ENCODE assay signal across 13 cellular contexts in the genomic region with DNA sequence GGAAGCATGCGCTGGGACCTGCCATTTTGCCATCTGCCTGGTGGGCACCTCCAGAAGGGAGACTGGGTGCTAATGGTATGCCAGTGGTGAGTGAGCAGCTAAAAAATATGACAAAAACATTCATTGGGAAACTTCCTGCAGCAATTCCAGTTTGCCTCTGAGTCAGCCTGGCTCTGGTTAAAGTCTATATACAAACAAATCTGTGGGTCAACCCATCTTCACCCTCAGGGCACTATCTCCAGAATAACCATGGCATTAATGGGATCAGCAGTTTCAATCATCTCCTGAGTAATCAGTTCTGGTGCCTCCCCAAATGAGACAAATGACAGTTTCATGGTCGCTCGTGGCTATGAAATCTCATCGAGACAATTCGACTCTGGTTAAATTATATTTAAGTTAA. TPM values are rescaled to one million over a fixed set of nuclear protein-coding genes. Genes with fewer than 3 reads are reported as not detected.
DNase-seq lines count a peak whose midpoint lies in the region; ATAC-seq and TF ChIP-seq lines count a peak whose summit lies in the region.
"Had no signal": no experiment of that assay in that cellular context is flagged by ENCODE, and none has a peak within 500 bp of the region (broad histone marks: within the 10 kb centered on the region; RNA-seq: fewer than 3 reads in every experiment).

No MANE protein-coding gene starts in this region.

- no peak overlapping the region for H4K8ac ChIP-seq in trophoblast cell (ENCODE audit: low read depth, low read length)

- no peak overlapping the region for H2BK12ac ChIP-seq in trophoblast cell (ENCODE audit: low read length)

- no peak overlapping the region for H4K91ac ChIP-seq in trophoblast cell (ENCODE audit: low read depth, low read length)

- no peak overlapping the region for H2BK5ac ChIP-seq in trophoblast cell (ENCODE audit: low read depth, low read length, poor library complexity)

- H3K4me2 ChIP-seq in trophoblast cell (ENCODE audit: low read length): no peak overlapping the region

- in situ Hi-C loops in SK-MEL-5 (cut with HindIII; ENCODE audit: low pct_unique_long_range_greater_than_20kb, low sequenced_read_pairs): no loop called here

- H2BK120ac ChIP-seq in trophoblast cell (ENCODE audit: insufficient read depth, low read length, poor library complexity): no peak overlapping the region

- TF ChIP-seq CTCF in fibroblast of mammary gland (conservative IDR thresholded peaks at IDR 0.05; ENCODE audit: control insufficient read depth, insufficient read depth, low read depth, low read length): no peak
- no peak for TF ChIP-seq CTCF in gastroesophageal sphincter (IDR thresholded peaks at IDR 0.05)

- H3K4me1 ChIP-seq in trophoblast cell (ENCODE audit: control insufficient read depth in 1 of 2, insufficient read depth in 2 of 2, low read length in 2 of 2) (peaks cover 2 to 3% of the 10 kb centered on the region in 2 experiments), gastroesophageal sphincter (no peaks in the 10 kb centered on the region)

- no peaks in the 10 kb centered on the region for H3K79me1 ChIP-seq in trophoblast cell (ENCODE audit: low read length)

- no peak overlapping the region for H2AK5ac ChIP-seq in trophoblast cell (ENCODE audit: low read length)

- no peak for TF ChIP-seq POLR2A in gastroesophageal sphincter (IDR thresholded peaks at IDR 0.05)

- H4K12ac ChIP-seq in trophoblast cell (ENCODE audit: low read depth, low read length): no peak overlapping the region

- H3K79me2 ChIP-seq in trophoblast cell (ENCODE audit: control insufficient read depth, insufficient read depth, low read length, poor library complexity): no peaks in the 10 kb centered on the region

- no peak overlapping the region for H3K27ac ChIP-seq in trophoblast cell (ENCODE audit: low read depth, low read length)
- no peak overlapping the region for H3K27ac ChIP-seq in gastroesophageal sphincter
- H3K27ac ChIP-seq: SJCRH30 had no signal

- no peak for ATAC-seq in gastroesophageal sphincter
- ATAC-seq: natural killer cell treated with Interleukin-12 subunit alpha and Interleukin-12 subunit beta and Interleukin-15 and Interleukin-18, amount 100 ng/mL, for 72 hours had no signal

- H3K9me3 ChIP-seq in trophoblast cell (ENCODE audit: insufficient read depth, low read depth, low read length): no peaks in the 10 kb centered on the region
- no peaks in the 10 kb centered on the region for H3K9me3 ChIP-seq in gastroesophageal sphincter
- H3K9me3 ChIP-seq: esophagus squamous epithelium, SJCRH30 had no signal

- no peak overlapping the region for H2AFZ ChIP-seq in trophoblast cell (ENCODE audit: insufficient read depth, low read length, poor library complexity)

- no peaks in the 10 kb centered on the region for H3K36me3 ChIP-seq in trophoblast cell (ENCODE audit: control insufficient read depth in 1 of 2, insufficient read depth in 2 of 2, low read length in 2 of 2)
- H3K36me3 ChIP-seq in gastroesophageal sphincter: no peaks in the 10 kb centered on the region
- H3K36me3 ChIP-seq: esophagus squamous epithelium, SJCRH30 had no signal

- H3K14ac ChIP-seq in trophoblast cell (ENCODE audit: low read length): no peak overlapping the region

- no peak overlapping the region for H3K4me3 ChIP-seq in fibroblast of mammary gland (ENCODE audit: control insufficient read depth, low read depth, low read length)
- no peak overlapping the region for H3K4me3 ChIP-seq in trophoblast cell (ENCODE audit: low read depth, low read length)
- no peak overlapping the region for H3K4me3 ChIP-seq in gastroesophageal sphincter
- H3K4me3 ChIP-seq: esophagus squamous epithelium, SJCRH30 had no signal

- H3K27me3 ChIP-seq in trophoblast cell (ENCODE audit: insufficient read depth, low read length) (no peaks in the 10 kb centered on the region), gastroesophageal sphincter (no peaks in the 10 kb centered on the region)
- H3K27me3 ChIP-seq: esophagus squamous epithelium, SJCRH30 had no signal

- DNase-seq in GM04503 (ENCODE audit: low read depth) (peak; percentile 31), SK-MEL-5 (ENCODE audit: low read depth, low spot score) (peak; percentile 85), fibroblast of mammary gland (ENCODE audit: low read depth) (peak; percentile 35), trophoblast cell (peak; percentile 35 to 48), NCI-H2196 (lab: John Stamatoyannopoulos, UW; ENCODE audit: unreplicated experiment) (no peak), NCI-H510A treated with DMSO at 0.1 percent for 48 hours (lab: John Stamatoyannopoulos, UW) (no peak), activated T-cell treated with anti-CD3 and anti-CD28 coated beads for 4 hours (no peak)
- DNase-seq: esophagus squamous epithelium, KBM-7, NCI-H187 had no signal

- WGBS in trophoblast cell (ENCODE audit: extremely low coverage, insufficient coverage, insufficient read length): no CpG with 5 or more reads among the region's 5 CpGs
- 67 to 95% methylated on average over 1 to 3 of the region's 5 CpGs for WGBS in gastroesophageal sphincter (ENCODE audit: low coverage in 1 of 2), 2 donors

- no peak overlapping the region for H3K4ac ChIP-seq in trophoblast cell (ENCODE audit: low read depth, low read length)

- H3K9ac ChIP-seq in trophoblast cell (ENCODE audit: low read length): no peak overlapping the region

- TF ChIP-seq EP300 in gastroesophageal sphincter (IDR thresholded peaks at IDR 0.05): no peak

- H3K18ac ChIP-seq in trophoblast cell (ENCODE audit: low read length): no peak overlapping the region

- no peak overlapping the region for H3K23ac ChIP-seq in trophoblast cell (ENCODE audit: low read length)

RNA-seq across cellular contexts. Expression of gene FRMD4B, which starts 21.5 kb away (rescaled TPM):
- 31.4 and 36.7 TPM in 2 replicates for total RNA-seq in SK-MEL-5 (2014; rRNA removed; shearing (Covaris generic))
- 23.8 and 23.9 TPM in 2 replicates for polyA plus RNA-seq in SK-MEL-5 (2015; cell fraction: cytosol; rRNA removed)
- polyA plus RNA-seq in SK-MEL-5 (2015; cell fraction: nucleus; rRNA removed): 26.2 and 34.6 TPM in 2 replicates
- 18.5 and 18.6 TPM in 2 replicates for polyA plus RNA-seq in trophoblast cell (2013)
- 10 to 100 TPM in 3 of 4 donors, 1 to 10 TPM in 1; 7.1 to 22.3 (median 19.8) TPM for total RNA-seq in gastroesophageal sphincter

Comparison
In these comparisons a context has a peak if more than half of its experiments do, and no peak if none do; other contexts are left out.
1. DNase-seq: peak in GM04503 (single experiment), SK-MEL-5 (single experiment), fibroblast of mammary gland (single experiment) and trophoblast cell (2 of 2); none in NCI-H2196 (single experiment), NCI-H510A treated with DMSO at 0.1 percent for 48 hours (single experiment) and activated T-cell treated with anti-CD3 and anti-CD28 coated beads for 4 hours (single experiment).